Comparison of ENCODE assay signal across 29 cellular contexts in the genomic region with DNA sequence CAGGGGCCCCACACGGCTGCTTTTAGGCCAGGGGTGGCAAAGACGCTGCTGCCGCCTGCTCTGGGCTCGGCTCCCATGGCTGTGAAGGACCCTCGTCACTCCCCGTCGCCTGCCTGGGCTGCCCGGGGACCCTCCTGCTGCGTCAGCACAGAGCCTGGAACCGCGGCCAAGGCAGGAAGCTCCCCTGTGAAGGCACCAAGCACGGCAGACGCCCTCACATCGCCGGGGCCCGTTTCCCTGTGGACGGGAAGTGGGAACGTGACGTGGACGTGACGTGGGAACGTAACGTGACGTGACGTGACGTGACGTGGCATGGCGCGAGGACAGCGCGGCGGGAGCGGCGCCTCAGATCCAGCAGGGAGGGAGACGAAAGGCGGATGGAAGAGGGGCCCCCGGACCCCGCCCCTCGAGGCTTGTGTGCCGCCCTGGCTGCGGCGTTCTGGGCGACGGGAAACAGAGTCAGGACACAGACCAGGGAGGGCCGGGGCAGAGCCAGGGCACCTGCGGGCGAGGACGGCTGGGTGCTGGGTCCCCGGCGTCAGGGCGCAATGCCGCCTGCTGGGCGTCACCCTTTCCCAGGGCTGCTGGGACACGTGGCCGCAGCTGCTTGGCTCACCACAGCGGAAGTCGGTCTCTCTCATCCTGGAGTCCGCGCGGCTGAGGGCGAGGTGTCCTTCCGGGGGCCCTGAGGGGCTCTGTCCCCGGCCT. TPM values are rescaled to one million over a fixed set of nuclear protein-coding genes. Genes with fewer than 3 reads are reported as not detected.
DNase-seq lines count a peak whose midpoint lies in the region; ATAC-seq and TF ChIP-seq lines count a peak whose summit lies in the region.
"Had no signal": no experiment of that assay in that cellular context is flagged by ENCODE, and none has a peak within 500 bp of the region (broad histone marks: within the 10 kb centered on the region; RNA-seq: fewer than 3 reads in every experiment).

No MANE protein-coding gene starts in this region.

- H2BK12ac ChIP-seq in trophoblast cell (ENCODE audit: low read length), result no peak overlapping the region

- no peak overlapping the region for H3K14ac ChIP-seq in trophoblast cell (ENCODE audit: low read length)

- H3K9ac ChIP-seq in endodermal cell (ENCODE audit: extremely low read depth, low read length, poor library complexity, severe bottlenecking) (no peak overlapping the region), trophoblast cell (ENCODE audit: low read length) (no peak overlapping the region)

- H2BK5ac ChIP-seq in trophoblast cell (ENCODE audit: low read depth, low read length, poor library complexity), result no peak overlapping the region

- peaks cover 3% of the 10 kb centered on the region for H3K27me3 Mint-ChIP-seq in endodermal cell (ENCODE audit: insufficient read depth)

- intact Hi-C loops in posterior vena cava (cut with DNase I), result no loop called here

- no peak overlapping the region for H3K23ac ChIP-seq in trophoblast cell (ENCODE audit: low read length)

- H3K27ac ChIP-seq in C4-2B (peak overlapping the region; percentile 69), endodermal cell (ENCODE audit: low read depth, low read length) (no peak overlapping the region), trophoblast cell (ENCODE audit: low read depth, low read length) (no peak overlapping the region)
- H3K27ac ChIP-seq: ovary had no signal

- H2AFZ ChIP-seq in trophoblast cell (ENCODE audit: insufficient read depth, low read length, poor library complexity), result no peak overlapping the region

- 94% methylated on average over 50 to 63 of the region's 63 CpGs for WGBS in endodermal cell (ENCODE audit: insufficient coverage in 1 of 2, insufficient read length in 1 of 2), 2 experiments
- 100% methylated on average over 12 of the region's 63 CpGs for WGBS in trophoblast cell (ENCODE audit: extremely low coverage, insufficient coverage, insufficient read length)

- H3K36me3 Mint-ChIP-seq in endodermal cell (ENCODE audit: low read depth), result no peaks in the 10 kb centered on the region
- H3K36me3 Mint-ChIP-seq: brain had no signal

- no peak overlapping the region for H3K4me3 Mint-ChIP-seq in endodermal cell
- H3K4me3 Mint-ChIP-seq: activated naive CD8-positive, alpha-beta T cell treated with anti-CD3 and anti-CD28 coated beads, Interleukin-2, amount 50 U/mL, for 24 hours; activated T-cell treated with anti-CD3 and anti-CD28 coated beads, Interleukin-2, amount 50 U/mL, for 72 hours; brain; CD4-positive, alpha-beta memory T cell; naive thymus-derived CD4-positive, alpha-beta T cell had no signal

- no peaks in the 10 kb centered on the region for H3K79me1 ChIP-seq in trophoblast cell (ENCODE audit: low read length)

- no peak overlapping the region for H3K4me2 ChIP-seq in trophoblast cell (ENCODE audit: low read length)

- no peaks in the 10 kb centered on the region for H3K79me2 ChIP-seq in trophoblast cell (ENCODE audit: control insufficient read depth, insufficient read depth, low read length, poor library complexity)

- H3K27ac Mint-ChIP-seq in endodermal cell, result no peak overlapping the region
- H3K27ac Mint-ChIP-seq: activated naive CD8-positive, alpha-beta T cell treated with anti-CD3 and anti-CD28 coated beads, Interleukin-2, amount 50 U/mL, for 24 hours; activated T-cell treated with anti-CD3 and anti-CD28 coated beads, Interleukin-2, amount 50 U/mL, for 72 hours; brain; CD4-positive, alpha-beta memory T cell; naive thymus-derived CD4-positive, alpha-beta T cell had no signal

- no peak overlapping the region for H4K8ac ChIP-seq in trophoblast cell (ENCODE audit: low read depth, low read length)

- H3K27me3 ChIP-seq in H7 (ENCODE audit: control insufficient read depth, insufficient read depth, low read length) (no peaks in the 10 kb centered on the region), endodermal cell (ENCODE audit: control insufficient read depth, insufficient read depth, low read length, poor library complexity, severe bottlenecking) (no peaks in the 10 kb centered on the region), trophoblast cell (ENCODE audit: insufficient read depth, low read length) (no peaks in the 10 kb centered on the region)
- H3K27me3 ChIP-seq: ovary had no signal

- no peak overlapping the region for H4K91ac ChIP-seq in trophoblast cell (ENCODE audit: low read depth, low read length)

- H3K9me3 ChIP-seq in endodermal cell (ENCODE audit: control insufficient read depth, low read length) (no peaks in the 10 kb centered on the region), trophoblast cell (ENCODE audit: insufficient read depth, low read depth, low read length) (peaks cover 2% of the 10 kb centered on the region)
- H3K9me3 ChIP-seq: HAP-1, ovary had no signal

- POLR2A ChIA-PET in HEK293T (lab: Yijun Ruan, JAX), result no interaction called here

- H3K4me3 ChIP-seq in H7 (ENCODE audit: insufficient read depth, low read depth, low read length), result no peak overlapping the region
- no peak overlapping the region for H3K4me3 ChIP-seq in endodermal cell (ENCODE audit: low read length)
- no peak overlapping the region for H3K4me3 ChIP-seq in trophoblast cell (ENCODE audit: low read depth, low read length)
- H3K4me3 ChIP-seq: HAP-1, ovary had no signal

- H3K18ac ChIP-seq in trophoblast cell (ENCODE audit: low read length), result no peak overlapping the region

- TF ChIP-seq CTCF in C4-2B (conservative IDR thresholded peaks at IDR 0.05) (no peak), endodermal cell (conservative IDR thresholded peaks at IDR 0.05) (no peak)

- DNase-seq in H7 (peak; percentile 52), endodermal cell (peak; percentile 41), posterior vena cava (ENCODE audit: low spot score) (peak; percentile 79), trophoblast cell (no peak), HEK293T (ENCODE audit: extremely low spot score) (no peak)
- no peak for DNase-seq in central memory CD4-positive, alpha-beta T cell
- DNase-seq: activated CD8-positive, alpha-beta memory T cell treated with anti-CD3 and anti-CD28 coated beads for 24 hours; activated naive CD8-positive, alpha-beta T cell treated with anti-CD3 and anti-CD28 coated beads, Interleukin-2, amount 50 U/mL, for 24 hours; activated T-cell treated with anti-CD3 and anti-CD28 coated beads, Interleukin-2, amount 50 U/mL, for 72 hours; CD4-positive, alpha-beta memory T cell; GDM1; kidney glomerular epithelial cell; NCI-H1048; NCI-H187 treated with DMSO at 0.1 percent for 48 hours; NCI-H774; OCI-M1; SHP77; stimulated activated CD4-positive, alpha-beta T cell treated with anti-CD3 and anti-CD28 coated beads, Interleukin-15, amount 100 ng/mL, for 24 hours; stimulated activated CD8-positive, alpha-beta memory T cell treated with anti-CD3 and anti-CD28 coated beads, Interleukin-4, amount 100 ng/mL, for 48 hours; substantia nigra; SW 1271 had no signal

- H3K36me3 ChIP-seq in H7 (replicated peaks; ENCODE audit: control insufficient read depth, insufficient read depth, low read length), result no peaks in the 10 kb centered on the region
- no peaks in the 10 kb centered on the region for H3K36me3 ChIP-seq in endodermal cell (ENCODE audit: control insufficient read depth, insufficient read depth, low read length)
- no peaks in the 10 kb centered on the region for H3K36me3 ChIP-seq in trophoblast cell (ENCODE audit: control insufficient read depth in 1 of 2, insufficient read depth in 2 of 2, low read length in 2 of 2)
- H3K36me3 ChIP-seq: HAP-1, ovary had no signal

- ATAC-seq in HG02763 (IDR thresholded peaks at IDR 0.05; ENCODE audit: unreplicated experiment), result no peak
- ATAC-seq: activated CD4-positive, CD25-positive, alpha-beta regulatory T cell treated with anti-CD3 and anti-CD28 coated beads, Interleukin-2, amount 50 U/mL, for 24 hours; activated naive CD8-positive, alpha-beta T cell treated with anti-CD3 and anti-CD28 coated beads, Interleukin-2, amount 50 U/mL, for 24 hours; activated T-cell treated with anti-CD3 and anti-CD28 coated beads, Interleukin-2, amount 50 U/mL, for 72 hours; naive thymus-derived CD4-positive, alpha-beta T cell; right cardiac atrium had no signal

- peaks cover 4% of the 10 kb centered on the region for H3K9me3 Mint-ChIP-seq in endodermal cell

- no peak overlapping the region for H2AK5ac ChIP-seq in trophoblast cell (ENCODE audit: low read length)

- no peak overlapping the region for H3K4ac ChIP-seq in trophoblast cell (ENCODE audit: low read depth, low read length)

- no peaks in the 10 kb centered on the region for H3K4me1 Mint-ChIP-seq in endodermal cell
- H3K4me1 Mint-ChIP-seq: activated naive CD8-positive, alpha-beta T cell treated with anti-CD3 and anti-CD28 coated beads, Interleukin-2, amount 50 U/mL, for 24 hours; brain; CD4-positive, alpha-beta memory T cell; naive thymus-derived CD4-positive, alpha-beta T cell had no signal

- CTCF ChIA-PET in HEK293T (lab: Yijun Ruan, JAX), result no interaction called here

- H2BK120ac ChIP-seq in trophoblast cell (ENCODE audit: insufficient read depth, low read length, poor library complexity), result no peak overlapping the region

- H3K4me1 ChIP-seq in endodermal cell (ENCODE audit: control insufficient read depth, insufficient read depth, low read length) (no peaks in the 10 kb centered on the region), trophoblast cell (ENCODE audit: control insufficient read depth in 1 of 2, insufficient read depth in 2 of 2, low read length in 2 of 2) (no peaks in the 10 kb centered on the region)
- H3K4me1 ChIP-seq: HAP-1 had no signal

- no peak overlapping the region for H4K12ac ChIP-seq in trophoblast cell (ENCODE audit: low read depth, low read length)

TF ChIP-seq in HEK293T, 16 proteins besides CTCF, POLR2A, EP300 and RAD21 (continues in another document):
- no peak for TF ChIP-seq FOXA1 (IDR thresholded peaks at IDR 0.05)
- TF ChIP-seq ARNT (IDR thresholded peaks at IDR 0.05), result no peak
- TF ChIP-seq SP1 (IDR thresholded peaks at IDR 0.05), result no peak
- TF ChIP-seq BHLHE40 (IDR thresholded peaks at IDR 0.05; ENCODE audit: borderline replicate concordance), result no peak
- TF ChIP-seq CTBP1 (IDR thresholded peaks at IDR 0.05; ENCODE audit: borderline replicate concordance), result no peak
- TF ChIP-seq NFRKB (IDR thresholded peaks at IDR 0.05), result no peak
- no peak for TF ChIP-seq TARDBP (IDR thresholded peaks at IDR 0.05)
- no peak for TF ChIP-seq SUZ12 (IDR thresholded peaks at IDR 0.05)
- no peak for TF ChIP-seq ZNF384 (IDR thresholded peaks at IDR 0.05)
- TF ChIP-seq HDGF (IDR thresholded peaks at IDR 0.05; ENCODE audit: borderline replicate concordance), result no peak
- TF ChIP-seq L3MBTL2 (conservative IDR thresholded peaks at IDR 0.05), result no peak
- TF ChIP-seq FOXM1 (IDR thresholded peaks at IDR 0.05; ENCODE audit: borderline replicate concordance), result no peak

RNA-seq across cellular contexts. Expression of a gene that starts 53.1 kb away (rescaled TPM):
- 49.4 and 83.8 TPM in 2 replicates for total RNA-seq in H7 (2014; rRNA removed; shearing (Covaris generic))
- total RNA-seq in endodermal cell, result 10 to 100 TPM; 44.0 to 49.7 TPM
- 73.8 TPM for polyA plus RNA-seq in endodermal cell (2013, experiment 1 of 2)
- 63.7 TPM for polyA plus RNA-seq in endodermal cell (2013, experiment 2 of 2)
- total RNA-seq in posterior vena cava, result 10 to 100 TPM; 29.4 to 32.4 TPM
- polyA plus RNA-seq in trophoblast cell (2013), result 70.1 and 72.5 TPM in 2 replicates

RNA-seq across cellular contexts. Expression of a gene that starts 54.7 kb away (rescaled TPM):
- total RNA-seq in H7 (2014; rRNA removed; shearing (Covaris generic)), result 35.2 and 51.9 TPM in 2 replicates
- 10 to 100 TPM; 47.9 to 65.2 TPM for total RNA-seq in endodermal cell
- 79.9 TPM for polyA plus RNA-seq in endodermal cell (2013, experiment 1 of 2)
- polyA plus RNA-seq in endodermal cell (2013, experiment 2 of 2), result 73.3 TPM
- 10 to 100 TPM; 25.4 to 25.8 TPM for total RNA-seq in posterior vena cava
- polyA plus RNA-seq in trophoblast cell (2013), result 83.0 and 83.7 TPM in 2 replicates

Comparison
In these comparisons a context has a peak if more than half of its experiments do, and no peak if none do; other contexts are left out.
1. DNase-seq: peak in H7 (single experiment), endodermal cell (single experiment) and posterior vena cava (single experiment); none in trophoblast cell (0 of 2), HEK293T (single experiment) and central memory CD4-positive, alpha-beta T cell (single experiment).